Comparison of ENCODE assay signal across 29 cellular contexts in genomic region chrX:153339662-153340061, GRCh38. TPM values are rescaled to one million over a fixed set of nuclear protein-coding genes. Genes with fewer than 3 reads are reported as not detected.
"Had no signal": no experiment of that assay in that cellular context is flagged by ENCODE, and none has a peak within 500 bp of the region (broad histone marks: within the 10 kb centered on the region; RNA-seq: fewer than 3 reads in every experiment).

No MANE protein-coding gene starts in this region.

- H3K27me3 ChIP-seq: gastrocnemius medialis, heart right ventricle, neutrophil, right lobe of liver, tibial artery, upper lobe of left lung, uterus had no signal

- H3K9me3 ChIP-seq: gastrocnemius medialis, neutrophil, psoas muscle, right lobe of liver, tibial artery, upper lobe of left lung, uterus had no signal

- H3K4me3 ChIP-seq: gastrocnemius medialis, heart right ventricle, psoas muscle, right lobe of liver, tibial artery, upper lobe of left lung, uterus had no signal

- ATAC-seq: gastrocnemius medialis; heart right ventricle; left lobe of liver; naive thymus-derived CD4-positive, alpha-beta T cell; psoas muscle; right lobe of liver; stimulated activated effector memory CD8-positive, alpha-beta T cell treated with anti-CD3 and anti-CD28 coated beads, Interleukin-12 subunit alpha, Interleukin-12 subunit beta, amount 100 ng/mL, for 72 hours had no signal

- H3K27ac Mint-ChIP-seq: endodermal cell had no signal

- DNase-seq: dermis blood vessel endothelial cell; effector CD4-positive, alpha-beta T cell; endodermal cell; gastrocnemius medialis; heart right ventricle; hypothalamus; kidney glomerular epithelial cell; mammary epithelial cell; naive thymus-derived CD4-positive, alpha-beta T cell; nephron progenitor cell; psoas muscle; retina; right lobe of liver; stimulated activated CD4-positive, alpha-beta T cell treated with anti-CD3 and anti-CD28 coated beads, Interleukin-4, amount 100 ng/mL, for 1 hour; stimulated activated CD8-positive, alpha-beta memory T cell treated with anti-CD3 and anti-CD28 coated beads, Interleukin-4, amount 100 ng/mL, for 48 hours; tibial artery; upper lobe of left lung; uterus had no signal

- H3K4me1 ChIP-seq: right lobe of liver, uterus had no signal

- H3K9me3 Mint-ChIP-seq: stimulated activated effector memory CD8-positive, alpha-beta T cell treated with anti-CD3 and anti-CD28 coated beads, Interleukin-12 subunit alpha, Interleukin-12 subunit beta, amount 100 ng/mL, for 72 hours; stimulated activated naive CD8-positive, alpha-beta T cell treated with anti-CD3 and anti-CD28 coated beads, Interleukin-15, Interleukin-2, amounts not matched to agents 100 ng/mL and 50 ng/mL, for 24 hours had no signal

- H3K4me3 Mint-ChIP-seq: endodermal cell; nephron progenitor cell; stimulated activated effector memory CD8-positive, alpha-beta T cell treated with anti-CD3 and anti-CD28 coated beads, Interleukin-12 subunit alpha, Interleukin-12 subunit beta, amount 100 ng/mL, for 72 hours; stimulated activated naive CD8-positive, alpha-beta T cell treated with anti-CD3 and anti-CD28 coated beads, Interleukin-15, Interleukin-2, amounts not matched to agents 100 ng/mL and 50 ng/mL, for 24 hours had no signal

- H3K27ac ChIP-seq: gastrocnemius medialis, heart right ventricle, neutrophil, psoas muscle, right lobe of liver, tibial artery, upper lobe of left lung, uterus had no signal

- H3K36me3 ChIP-seq: gastrocnemius medialis, neutrophil, right lobe of liver, uterus had no signal

- H3K27me3 Mint-ChIP-seq: naive thymus-derived CD4-positive, alpha-beta T cell; stimulated activated naive CD8-positive, alpha-beta T cell treated with anti-CD3 and anti-CD28 coated beads, Interleukin-15, Interleukin-2, amounts not matched to agents 100 ng/mL and 50 ng/mL, for 24 hours had no signal

- FAIRE-seq: endothelial cell of umbilical vein, islet of Langerhans had no signal

RNA-seq across cellular contexts. Expression of gene PNMA6F, which starts 18.1 kb away (rescaled TPM):
- total RNA-seq: dermis blood vessel endothelial cell; endodermal cell; endothelial cell of umbilical vein; gastrocnemius medialis; heart right ventricle; left lobe of liver; lower leg skin; mammary epithelial cell; mesenteric fat pad; mononuclear cell; naive thymus-derived CD4-positive, alpha-beta T cell; osteoblast; psoas muscle; right lobe of liver; upper lobe of left lung; uterus had no signal
- polyA plus RNA-seq: endothelial cell of umbilical vein; esophagus; heart right ventricle; mammary epithelial cell; naive thymus-derived CD4-positive, alpha-beta T cell; psoas muscle had no signal
